ENCODE assay signal across 11 cellular contexts in genomic region chr17:66966529-66967418, GRCh38. TPM values are rescaled to one million over a fixed set of nuclear protein-coding genes. Genes with fewer than 3 reads are reported as not detected.
DNase-seq lines count a peak whose midpoint lies in the region; TF ChIP-seq lines count a peak whose summit lies in the region.
"Had no signal": no experiment of that assay in that cellular context is flagged by ENCODE, and none has a peak within 500 bp of the region (broad histone marks: within the 10 kb centered on the region; RNA-seq: fewer than 3 reads in every experiment).

No MANE protein-coding gene starts in this region.

- H3K9me3 ChIP-seq in SJCRH30 (replicated peaks): no peaks in the 10 kb centered on the region
- H3K9me3 ChIP-seq: psoas muscle, thoracic aorta had no signal

- H3K27me3 ChIP-seq in SJCRH30: peaks cover 9% of the 10 kb centered on the region; the same call in 1 of the 2 replicates

- peaks cover 86% of the 10 kb centered on the region for H3K27me3 Mint-ChIP-seq in nephron progenitor cell (ENCODE audit: low read depth, poor library complexity)

- TF ChIP-seq CTCF in nephron progenitor cell (IDR thresholded peaks at IDR 0.05): no peak

- no peaks in the 10 kb centered on the region for H3K36me3 ChIP-seq in SJCRH30
- H3K36me3 ChIP-seq: thoracic aorta had no signal

- no peaks in the 10 kb centered on the region for H3K36me3 Mint-ChIP-seq in nephron progenitor cell (ENCODE audit: low read depth)

- H3K4me1 ChIP-seq in SJCRH30: no peaks in the 10 kb centered on the region

- no peak overlapping the region for H3K27ac Mint-ChIP-seq in nephron progenitor cell

- DNase-seq in D341Med (ENCODE audit: low spot score) (peak; percentile 73), NCI-H2171 treated with DMSO at 0.1 percent for 48 hours (lab: John Stamatoyannopoulos, UW) (peak; percentile 49), caudate nucleus (lab: John Stamatoyannopoulos, UW) (peak in 32 of 61 donors; percentile 26 to 88 (median 52)), nephron progenitor cell (no peak), SJCRH30 (no peak), NCI-H2081 treated with DMSO at 0.1 percent for 48 hours (lab: John Stamatoyannopoulos, UW) (no peak), islet precursor cell (no peak)
- DNase-seq: activated CD4-positive, alpha-beta T cell treated with anti-CD3 and anti-CD28 coated beads for 4 hours; NCI-H2081; psoas muscle had no signal

- no peak overlapping the region for H3K4me3 ChIP-seq in SJCRH30

- peaks cover 56% of the 10 kb centered on the region for H3K4me1 Mint-ChIP-seq in nephron progenitor cell

- H3K27ac ChIP-seq in caudate nucleus (ENCODE audit: low read depth, low read length) (peak overlapping the region; percentile 60), SJCRH30 (no peak overlapping the region)
- H3K27ac ChIP-seq: psoas muscle, thoracic aorta had no signal

- peak overlapping the region; percentile 78 for H3K4me3 Mint-ChIP-seq in nephron progenitor cell

- no peaks in the 10 kb centered on the region for H3K9me3 Mint-ChIP-seq in nephron progenitor cell

RNA-seq across cellular contexts. Expression of gene CACNG4, which starts 2.3 kb away (rescaled TPM):
- 0.30 and 0.49 TPM in 2 replicates for total RNA-seq in SJCRH30 (2014; rRNA removed; shearing (Covaris generic))
- total RNA-seq: psoas muscle, thoracic aorta had no signal

Comparison
In these comparisons a context has a peak if more than half of its experiments do, and no peak if none do; other contexts are left out.
1. DNase-seq: peak in D341Med (single experiment), NCI-H2171 treated with DMSO at 0.1 percent for 48 hours (single experiment) and caudate nucleus (32 of 61); none in nephron progenitor cell (single experiment), SJCRH30 (0 of 2), NCI-H2081 treated with DMSO at 0.1 percent for 48 hours (single experiment) and islet precursor cell (single experiment).